In the genomic region with DNA sequence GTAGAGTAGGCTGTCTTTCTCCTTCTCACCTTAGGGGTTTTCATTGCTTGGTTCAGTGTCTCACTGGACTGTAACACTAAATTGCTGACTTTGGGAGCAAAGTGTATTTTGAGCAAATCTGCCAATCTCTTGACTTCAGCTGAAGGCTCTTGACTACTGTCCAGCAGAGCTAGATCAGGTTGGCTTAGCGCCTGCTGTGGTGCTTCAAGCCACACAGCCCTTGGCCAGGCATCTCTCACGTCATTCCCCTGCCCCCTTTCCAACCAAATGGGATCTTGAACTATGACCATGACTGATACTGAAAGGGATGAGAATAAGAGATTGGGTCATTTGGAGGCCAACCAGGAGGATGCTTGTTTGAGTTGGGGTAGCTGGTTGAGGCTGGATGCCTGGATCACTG, we compare ENCODE assay signal across 32 cellular contexts. TPM values are rescaled to one million over a fixed set of nuclear protein-coding genes. Genes with fewer than 3 reads are reported as not detected.
"Had no signal": no experiment of that assay in that cellular context is flagged by ENCODE, and none has a peak within 500 bp of the region (broad histone marks: within the 10 kb centered on the region; RNA-seq: fewer than 3 reads in every experiment).

No MANE protein-coding gene starts in this region.

- H3K4me2 ChIP-seq: smooth muscle cell had no signal

- H2AFZ ChIP-seq: parathyroid adenoma had no signal

- DNase-seq: naive thymus-derived CD8-positive, alpha-beta T cell; nephron progenitor cell; nucleus accumbens; ovary; posterior cingulate gyrus; psoas muscle; spleen; stimulated activated CD4-positive, alpha-beta T cell treated with anti-CD3 and anti-CD28 coated beads, Interleukin-12 subunit alpha, Interleukin-12 subunit beta, amount 100 ng/mL, for 4 hours; stimulated activated CD4-positive, alpha-beta T cell treated with anti-CD3 and anti-CD28 coated beads, Interleukin-1b, Interleukin-23, amount 100 ng/mL, for 48 hours; stimulated activated CD4-positive, alpha-beta T cell treated with anti-CD3 and anti-CD28 coated beads, Interleukin-4, amount 100 ng/mL, for 1 hour; stimulated activated CD4-positive, alpha-beta T cell treated with anti-CD3 and anti-CD28 coated beads, Interleukin-4, amount 100 ng/mL, for 4 hours; stimulated activated CD8-positive, alpha-beta memory T cell treated with anti-CD3 and anti-CD28 coated beads, Interleukin-4, amount 100 ng/mL, for 48 hours; stimulated activated naive CD4-positive, alpha-beta T cell; stimulated activated naive CD8-positive, alpha-beta T cell treated with anti-CD3 and anti-CD28 coated beads, Interleukin-15, amount 100 ng/mL, for 72 hours; stimulated activated naive CD8-positive, alpha-beta T cell treated with anti-CD3 and anti-CD28 coated beads, Interleukin-15, Interleukin-2, amounts not matched to agents 100 U/mL and 50 U/mL, for 24 hours; testis; trophoblast cell; upper lobe of left lung had no signal

- H3K27me3 ChIP-seq: ovary, suprapubic skin, testis, upper lobe of left lung, vagina had no signal

- H3K4me3 ChIP-seq: ovary, psoas muscle, skin epidermis, smooth muscle cell, spleen, suprapubic skin, testis, tibial nerve, upper lobe of left lung, vagina had no signal

- FAIRE-seq: urothelium cell line had no signal

- H3K27ac ChIP-seq: neutrophil, ovary, parathyroid adenoma, psoas muscle, skin epidermis, spleen, suprapubic skin, testis, tibial nerve, upper lobe of left lung, vagina had no signal

- H3K79me2 ChIP-seq: parathyroid adenoma had no signal

- H3K4me1 ChIP-seq: parathyroid adenoma, psoas muscle, testis had no signal

- H3K27ac Mint-ChIP-seq: naive thymus-derived CD8-positive, alpha-beta T cell; natural killer cell treated with Interleukin-12 subunit alpha and Interleukin-12 subunit beta and Interleukin-15 and Interleukin-18, amount 100 ng/mL, for 72 hours; nephron progenitor cell; progenitor cell of endocrine pancreas; stimulated activated memory B cell treated with anti-CD40 and anti-IgM and Interleukin-4, amounts not matched to agents 10 μg/mL and 1 μg/mL and 100 μg/mL, for 72 hours; stimulated activated naive CD8-positive, alpha-beta T cell treated with anti-CD3 and anti-CD28 coated beads, Interleukin-15, amount 100 ng/mL, for 72 hours had no signal

- H3K4me3 Mint-ChIP-seq: naive thymus-derived CD8-positive, alpha-beta T cell; natural killer cell treated with Interleukin-12 subunit alpha and Interleukin-12 subunit beta and Interleukin-15 and Interleukin-18, amount 100 ng/mL, for 72 hours; nephron progenitor cell; neural crest cell; stimulated activated memory B cell treated with anti-CD40 and anti-IgM and Interleukin-4, amounts not matched to agents 10 μg/mL and 1 μg/mL and 100 μg/mL, for 72 hours; stimulated activated naive CD8-positive, alpha-beta T cell treated with anti-CD3 and anti-CD28 coated beads, Interleukin-15, amount 100 ng/mL, for 72 hours had no signal

- H3K9me3 Mint-ChIP-seq: naive thymus-derived CD8-positive, alpha-beta T cell; natural killer cell treated with Interleukin-12 subunit alpha and Interleukin-12 subunit beta and Interleukin-15 and Interleukin-18, amount 100 ng/mL, for 72 hours; neural crest cell; stimulated activated memory B cell treated with anti-CD40 and anti-IgM and Interleukin-4, amounts not matched to agents 10 μg/mL and 1 μg/mL and 100 μg/mL, for 72 hours; stimulated activated naive CD8-positive, alpha-beta T cell treated with anti-CD3 and anti-CD28 coated beads, Interleukin-15, amount 100 ng/mL, for 72 hours had no signal

- H3K9me3 ChIP-seq: neutrophil, ovary, psoas muscle, spleen, suprapubic skin, testis, tibial nerve, upper lobe of left lung, vagina had no signal

- H3K36me3 ChIP-seq: neutrophil, ovary, spleen, suprapubic skin, tibial nerve, upper lobe of left lung, vagina had no signal

- H3K9ac ChIP-seq: parathyroid adenoma had no signal

- H3K27me3 Mint-ChIP-seq: naive thymus-derived CD8-positive, alpha-beta T cell; progenitor cell of endocrine pancreas had no signal

- H3K36me3 Mint-ChIP-seq: naive thymus-derived CD8-positive, alpha-beta T cell; natural killer cell treated with Interleukin-12 subunit alpha and Interleukin-12 subunit beta and Interleukin-15 and Interleukin-18, amount 100 ng/mL, for 72 hours; stimulated activated memory B cell treated with anti-CD40 and anti-IgM and Interleukin-4, amounts not matched to agents 10 μg/mL and 1 μg/mL and 100 μg/mL, for 72 hours had no signal

- ATAC-seq: naive thymus-derived CD8-positive, alpha-beta T cell; natural killer cell treated with Interleukin-12 subunit alpha and Interleukin-12 subunit beta and Interleukin-15 and Interleukin-18, amount 100 ng/mL, for 72 hours; psoas muscle; right cardiac atrium; sciatic nerve; stimulated activated memory B cell treated with anti-CD40 and anti-IgM and Interleukin-4, amounts not matched to agents 10 μg/mL and 1 μg/mL and 100 μg/mL, for 72 hours; stimulated activated naive CD8-positive, alpha-beta T cell treated with anti-CD3 and anti-CD28 coated beads, Interleukin-15, amount 100 ng/mL, for 72 hours; stimulated activated naive CD8-positive, alpha-beta T cell treated with anti-CD3 and anti-CD28 coated beads, Interleukin-15, Interleukin-2, amounts not matched to agents 100 U/mL and 50 U/mL, for 24 hours had no signal

RNA-seq across cellular contexts. Expression of a gene that starts 4.8 kb away (rescaled TPM):
- total RNA-seq: natural killer cell treated with Interleukin-12 subunit alpha and Interleukin-12 subunit beta and Interleukin-15 and Interleukin-18, amount 100 ng/mL, for 72 hours had no signal
